In genomic region chr13:29503041-29503837, GRCh38 we compare ENCODE assay signal across 1 cellular context.
TF ChIP-seq lines count a peak whose summit lies in the region.

No MANE protein-coding gene starts in this region.

TF ChIP-seq in IMR-90, 13 proteins besides CTCF, POLR2A, EP300 and RAD21 (continued from another document):
- no peak for TF ChIP-seq ELK1 (IDR thresholded peaks at IDR 0.05; ENCODE audit: borderline replicate concordance, low read depth, low read length)
- TF ChIP-seq, protein P1, sequence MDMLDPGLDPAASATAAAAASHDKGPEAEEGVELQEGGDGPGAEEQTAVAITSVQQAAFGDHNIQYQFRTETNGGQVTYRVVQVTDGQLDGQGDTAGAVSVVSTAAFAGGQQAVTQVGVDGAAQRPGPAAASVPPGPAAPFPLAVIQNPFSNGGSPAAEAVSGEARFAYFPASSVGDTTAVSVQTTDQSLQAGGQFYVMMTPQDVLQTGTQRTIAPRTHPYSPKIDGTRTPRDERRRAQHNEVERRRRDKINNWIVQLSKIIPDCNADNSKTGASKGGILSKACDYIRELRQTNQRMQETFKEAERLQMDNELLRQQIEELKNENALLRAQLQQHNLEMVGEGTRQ (IDR thresholded peaks at IDR 0.05; ENCODE audit: low read depth, low read length): no peak
- TF ChIP-seq FOS (IDR thresholded peaks at IDR 0.05; ENCODE audit: low read depth, low read length): no peak
- TF ChIP-seq RCOR1 (IDR thresholded peaks at IDR 0.05; ENCODE audit: insufficient replicate concordance, low read length): no peak
